8 cellular contexts compared by ENCODE assay signal in the genomic region with DNA sequence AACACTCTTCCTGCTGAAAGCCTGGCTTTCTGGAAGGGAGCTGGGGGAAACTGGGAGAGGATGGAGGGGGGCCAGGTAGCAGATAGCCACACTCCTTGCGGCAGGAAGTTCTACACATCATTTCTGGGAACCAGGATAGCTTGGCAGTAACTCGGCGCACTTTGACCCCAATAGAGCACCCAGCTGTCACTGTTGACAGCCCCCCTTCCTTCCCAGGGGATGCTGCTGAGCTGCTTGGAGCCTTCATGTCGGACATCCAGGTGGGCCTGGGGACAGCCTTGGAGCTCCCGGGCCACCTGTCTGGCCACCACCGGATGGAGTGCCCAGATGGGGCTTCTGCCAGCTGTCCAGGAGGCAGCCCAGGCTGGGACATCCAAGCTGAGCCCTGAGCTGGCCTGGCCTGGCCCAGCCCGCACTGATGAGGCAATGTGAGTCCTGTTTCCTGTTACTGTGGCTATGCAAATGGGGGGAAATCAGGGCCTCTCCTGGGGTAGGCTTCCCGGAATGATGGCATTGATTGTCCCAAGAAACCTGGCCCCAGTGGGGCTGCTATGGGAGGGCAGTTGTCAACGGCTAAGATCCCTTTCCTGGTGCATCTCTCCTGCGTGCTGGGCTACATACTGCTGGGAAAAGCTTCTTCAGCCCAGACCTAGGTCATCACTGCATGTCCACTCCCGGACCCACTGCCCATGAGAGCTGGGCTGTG. TPM values are rescaled to one million over a fixed set of nuclear protein-coding genes. Genes with fewer than 3 reads are reported as not detected.
DNase-seq lines count a peak whose midpoint lies in the region; ATAC-seq, FAIRE-seq and TF ChIP-seq lines count a peak whose summit lies in the region.
"Had no signal": no experiment of that assay in that cellular context is flagged by ENCODE, and none has a peak within 500 bp of the region (broad histone marks: within the 10 kb centered on the region; RNA-seq: fewer than 3 reads in every experiment).

No MANE protein-coding gene starts in this region.

- BruUV-seq in GM12878 (replicated peaks; lab: Mats Ljungman, UMichigan): no TSS peak

- POLR2A ChIA-PET in GM12878 (lab: Charles Lee): interaction anchor here (0.7 to 3.7 kb wide), 13 partner anchors 11 to 165 kb away, joined by 3 to 32 read pairs (median 6); partner anchors contain the start of gene SOCS1

- SMC1A ChIA-PET in GM12878 (lab: Charles Lee; ENCODE audit: uncharacterized antibody, unreplicated experiment): interaction anchor here (0.7 to 3.8 kb wide), 22 partner anchors 10 to 242 kb away, joined by 3 to 32 read pairs (median 4); no protein-coding TSS in a partner anchor

- H3K18ac ChIP-seq in neuronal stem cell (ENCODE audit: low read length): peak overlapping the region; percentile 63

- H2AK5ac ChIP-seq in neuronal stem cell (ENCODE audit: low read depth, low read length): no peak overlapping the region

- TF ChIP-seq POLR2A in GM12892 (IDR thresholded peaks at IDR 0.05; ENCODE audit: low read depth, low read length) (no peak; the same call in 1 of the 2 replicates), GM12878 (IDR thresholded peaks at IDR 0.05; ENCODE audit: low read depth, low read length) (no peak; the same call in 1 of the 2 replicates)

- ATAC-seq in HG03432 (IDR thresholded peaks at IDR 0.05; ENCODE audit: unreplicated experiment) (peak; percentile 33), GM12878 (peak; percentile 48)

- H3K4me3 ChIP-seq in GM12878 (no peak overlapping the region), neuronal stem cell (ENCODE audit: low read length in 2 of 2) (no peak overlapping the region), coronary artery (no peak overlapping the region)

- no peak for TF ChIP-seq CTCF in GM12878 (IDR thresholded peaks at IDR 0.05 in 2 of 3, conservative IDR thresholded peaks at IDR 0.05 in 1 of 3; ENCODE audit: control insufficient read depth in 2 of 3, extremely low read depth in 1 of 3, insufficient read depth in 1 of 3, low read depth in 3 of 3, low read length in 3 of 3)
- no peak for TF ChIP-seq CTCF in coronary artery (IDR thresholded peaks at IDR 0.05)

- no peak overlapping the region for H2BK15ac ChIP-seq in neuronal stem cell (ENCODE audit: low read length)

- H2BK5ac ChIP-seq in neuronal stem cell (ENCODE audit: low read length): no peak overlapping the region

- H4K20me1 ChIP-seq in GM12878 (ENCODE audit: control insufficient read depth, insufficient read depth): no peaks in the 10 kb centered on the region

- no peaks in the 10 kb centered on the region for H3K79me1 ChIP-seq in neuronal stem cell (ENCODE audit: low read depth, low read length)

- H3K4ac ChIP-seq in neuronal stem cell (ENCODE audit: low read length): no peak overlapping the region

- no peak overlapping the region for H2BK120ac ChIP-seq in neuronal stem cell (ENCODE audit: low read depth, low read length)

- peak overlapping the region; percentile 6 for H3K23ac ChIP-seq in neuronal stem cell (ENCODE audit: low read depth, low read length, poor library complexity)

- H3K4me2 ChIP-seq in GM12878 (ENCODE audit: control insufficient read depth, insufficient read depth) (peak overlapping the region; percentile 47), neuronal stem cell (ENCODE audit: insufficient read depth, low read length, poor library complexity, severe bottlenecking) (no peak overlapping the region)

- in situ Hi-C loops in GM12878 (cut with MboI): no loop called here

- peak overlapping the region; percentile 60 for H3K9ac ChIP-seq in GM12878 (ENCODE audit: control insufficient read depth, insufficient read depth, low read length)
- no peak overlapping the region for H3K9ac ChIP-seq in neuronal stem cell (ENCODE audit: low read depth, low read length, poor library complexity)

- H4K91ac ChIP-seq in neuronal stem cell (ENCODE audit: low read depth, low read length, poor library complexity): no peak overlapping the region

- FAIRE-seq in GM12892 (lab: Jason Lieb, UNC) (peak; percentile 69), GM12878 (lab: Jason Lieb, UNC) (no peak)

- DNase-seq in GM12892 (ENCODE audit: insufficient read length): no peak
- no peak for DNase-seq in GM12878 (ENCODE audit: low read depth, low spot score)
- no peak for DNase-seq in neuronal stem cell (ENCODE audit: low spot score)
- no peak for DNase-seq in coronary artery (ENCODE audit: low spot score)
- DNase-seq in NCI-H128 (lab: John Stamatoyannopoulos, UW; ENCODE audit: unreplicated experiment): no peak
- no peak for DNase-seq in foreskin melanocyte
- DNase-seq: SW 1271 had no signal

- H3K4me1 ChIP-seq in GM12878 (ENCODE audit: control insufficient read depth, insufficient read depth, low read length) (peaks cover 81% of the 10 kb centered on the region), neuronal stem cell (ENCODE audit: control insufficient read depth in 2 of 2, insufficient read depth in 1 of 2, low read depth in 1 of 2, low read length in 2 of 2) (peaks cover 11 to 25% of the 10 kb centered on the region in 2 donors)

- H3K79me2 ChIP-seq in GM12878 (ENCODE audit: control insufficient read depth, insufficient read depth, low read length): no peaks in the 10 kb centered on the region

- H3K36me3 ChIP-seq in GM12878 (ENCODE audit: control insufficient read depth in 2 of 2, insufficient read depth in 2 of 2, low read length in 1 of 2) (no peaks in the 10 kb centered on the region), neuronal stem cell (replicated peaks in 1 of 2; ENCODE audit: control insufficient read depth in 2 of 2, insufficient read depth in 2 of 2, low read length in 2 of 2) (no peaks in the 10 kb centered on the region)

- no peak for TF ChIP-seq RAD21 in GM12878 (IDR thresholded peaks at IDR 0.05; ENCODE audit: insufficient read depth, low read depth, low read length)

- H2BK12ac ChIP-seq in neuronal stem cell (ENCODE audit: low read length): peak overlapping the region; percentile 14

- CTCF ChIA-PET in GM12878 (lab: Yijun Ruan, JAX): interaction anchor here (0.8 to 4.6 kb wide), 13 partner anchors 11 to 150 kb away, joined by 3 to 24 read pairs (median 4); partner anchors contain the start of gene SOCS1

- H4K8ac ChIP-seq in neuronal stem cell (ENCODE audit: low read depth, low read length): no peak overlapping the region

- no peak overlapping the region for H3K14ac ChIP-seq in neuronal stem cell (ENCODE audit: low read length)

- peak in 1 of 2 experiments; percentile 8; a peak in 1 of 4 replicates for TF ChIP-seq EP300 in GM12878 (IDR thresholded peaks at IDR 0.05; ENCODE audit: borderline replicate concordance in 1 of 2, control insufficient read depth in 1 of 2, low read depth in 2 of 2, low read length in 2 of 2)

- RAD21 ChIA-PET in GM12878 (lab: Charles Lee; ENCODE audit: unreplicated experiment): interaction anchor here (0.9 to 9.3 kb wide), 21 partner anchors 9 to 256 kb away, joined by 3 to 86 read pairs (median 4); partner anchors contain the start of gene SOCS1

- no peaks in the 10 kb centered on the region for H3K27me3 ChIP-seq in GM12878 (replicated peaks in 1 of 2; ENCODE audit: control insufficient read depth in 2 of 2, insufficient read depth in 2 of 2, low read length in 1 of 2)
- no peaks in the 10 kb centered on the region for H3K27me3 ChIP-seq in neuronal stem cell (ENCODE audit: control insufficient read depth in 3 of 3, insufficient read depth in 3 of 3, low read depth in 1 of 3, low read length in 3 of 3)

- WGBS in GM12878 (ENCODE audit: insufficient coverage, insufficient replicate concordance, low lambda C conversion rate, missing lambda C conversion rate): 17% methylated on average over 11 of the region's 11 CpGs
- WGBS in neuronal stem cell (ENCODE audit: extremely low coverage in 2 of 2, insufficient read length in 2 of 2, insufficient replicate concordance in 1 of 2), 2 donors: no CpG with 5 or more reads among the region's 11 CpGs

- H3K27ac ChIP-seq in GM12878 (ENCODE audit: control insufficient read depth, insufficient read depth) (peak overlapping the region; percentile 89), neuronal stem cell (replicated peaks; ENCODE audit: low read length) (no peak overlapping the region), coronary artery (no peak overlapping the region)

- peaks cover 9% of the 10 kb centered on the region; the same call in 2 of the 3 replicates for H3K9me3 ChIP-seq in GM12878 (replicated peaks; ENCODE audit: control insufficient read depth, insufficient read depth, low read length)
- H3K9me3 ChIP-seq in neuronal stem cell (replicated peaks in 1 of 2; ENCODE audit: control insufficient read depth in 2 of 2, insufficient read depth in 1 of 2, low read depth in 1 of 2, low read length in 2 of 2): peaks cover 3 to 5% of the 10 kb centered on the region in 2 donors

- intact Hi-C loops in GM12878 (cut with micrococcal nuclease; ENCODE audit: unreplicated experiment): loop anchor here (5.0 kb wide), 1 partner anchor 106 kb away; no protein-coding TSS in a partner anchor

- peak overlapping the region; percentile 56 for H2AFZ ChIP-seq in GM12878 (ENCODE audit: control insufficient read depth, low read depth, low read length)
- H2AFZ ChIP-seq in neuronal stem cell (ENCODE audit: low read length): peak overlapping the region; percentile 72

TF ChIP-seq in GM12878, 131 proteins besides CTCF, POLR2A, EP300 and RAD21 (continues in another document):
- TF ChIP-seq, protein P1, sequence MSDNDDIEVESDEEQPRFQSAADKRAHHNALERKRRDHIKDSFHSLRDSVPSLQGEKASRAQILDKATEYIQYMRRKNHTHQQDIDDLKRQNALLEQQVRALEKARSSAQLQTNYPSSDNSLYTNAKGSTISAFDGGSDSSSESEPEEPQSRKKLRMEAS (IDR thresholded peaks at IDR 0.05; ENCODE audit: low read depth, low read length): no peak
- TF ChIP-seq SREBF1 (IDR thresholded peaks at IDR 0.05; ENCODE audit: low read length): no peak

RNA-seq across cellular contexts. Expression of gene SOCS1, which starts 50.1 kb away (rescaled TPM):
- polyA plus RNA-seq in GM12892 (2012; ENCODE audit: missing spikeins): 4.3 TPM
- total RNA-seq in GM12878 (2013; cell fraction: nucleolus; rRNA removed): 86.2 and 98.0 TPM in 2 replicates
- total RNA-seq in GM12878 (2014; rRNA removed): 9.8 and 10.1 TPM in 2 replicates
- total RNA-seq in GM12878 (2014; rRNA removed; fragmentation: Illumina TruSeq; extraction: Trizol): 2.7 and 3.8 TPM in 2 replicates
- total RNA-seq in GM12878 (2021): 35.4 and 37.2 TPM in 2 replicates
- 2.3 TPM for polyA plus RNA-seq in GM12878 (2011; ENCODE audit: low read depth)
- polyA plus RNA-seq in GM12878 (2011; rRNA removed): 4.8 and 12.3 TPM in 2 replicates
- polyA plus RNA-seq in GM12878 (2011; cell fraction: cytosol; rRNA removed): 25.7 and 34.2 TPM in 2 replicates
- 63.5 and 75.0 TPM in 2 replicates for polyA plus RNA-seq in GM12878 (2011; cell fraction: nucleus; rRNA removed)
- polyA plus RNA-seq in GM12878 (2012): 8.7 and 19.7 TPM in 2 replicates
- polyA plus RNA-seq in GM12878 (2014; fragmentation: Illumina TruSeq; extraction: Trizol): 0.41 and 2.4 TPM in 2 replicates
- 1 to 10 TPM in 1 of 2 experiments, under 1 TPM in 1; 0.42 to 1.2 TPM for polyA plus RNA-seq in GM12878 (2014; fragmentation: Nextera tagmentation; extraction: Ambion mirVana)
- 39.8 and 43.4 TPM in 2 replicates for polyA plus RNA-seq in GM12878 (2014; rRNA removed)
- 10 to 100 TPM; 16.4 to 25.8 TPM for polyA plus RNA-seq in GM12878 (2016; fragmentation: Nextera tagmentation; extraction: Ambion mirVana)
- 9.8 and 26.4 TPM in 2 replicates for polyA minus RNA-seq in GM12878 (2011; rRNA and poly(A)+ RNA removed)
- 27.6 and 37.3 TPM in 2 replicates for polyA minus RNA-seq in GM12878 (2011; cell fraction: cytosol; rRNA and poly(A)+ RNA removed)
- polyA minus RNA-seq in GM12878 (2011; cell fraction: nucleus; rRNA and poly(A)+ RNA removed): 109 and 187 TPM in 2 replicates
- 3.4 TPM for polyA plus RNA-seq in neuronal stem cell (2013, experiment 1 of 2)
- polyA plus RNA-seq in neuronal stem cell (2013, experiment 2 of 2): 3.6 TPM
